1 cellular context compared by ENCODE assay signal in genomic region chr2:234550511-234551107, GRCh38.
TF ChIP-seq lines count a peak whose summit lies in the region.

No MANE protein-coding gene starts in this region.

TF ChIP-seq in HepG2, 621 proteins besides CTCF, POLR2A, EP300 and RAD21 (continued from another document and continues in another):
- TF ChIP-seq, protein P1, sequence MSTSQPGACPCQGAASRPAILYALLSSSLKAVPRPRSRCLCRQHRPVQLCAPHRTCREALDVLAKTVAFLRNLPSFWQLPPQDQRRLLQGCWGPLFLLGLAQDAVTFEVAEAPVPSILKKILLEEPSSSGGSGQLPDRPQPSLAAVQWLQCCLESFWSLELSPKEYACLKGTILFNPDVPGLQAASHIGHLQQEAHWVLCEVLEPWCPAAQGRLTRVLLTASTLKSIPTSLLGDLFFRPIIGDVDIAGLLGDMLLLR (CRISPR knock-in tag; IDR thresholded peaks at IDR 0.05) = no peak
- TF ChIP-seq ZNF276 (CRISPR knock-in tag; IDR thresholded peaks at IDR 0.05; ENCODE audit: low read depth) (no peak), CEBPG (CRISPR knock-in tag; IDR thresholded peaks at IDR 0.05) (peak; percentile 43; the same call in 1 of the 2 replicates), ZNF280B (CRISPR knock-in tag; IDR thresholded peaks at IDR 0.05; ENCODE audit: borderline replicate concordance) (no peak), ZNF879 (CRISPR knock-in tag; IDR thresholded peaks at IDR 0.05) (no peak), ERF (CRISPR knock-in tag; IDR thresholded peaks at IDR 0.05) (peak; percentile 74; the same call in 1 of the 2 replicates), TCF7L2 (IDR thresholded peaks at IDR 0.05; ENCODE audit: low read depth, low read length) (no peak), TSC22D2 (CRISPR knock-in tag; IDR thresholded peaks at IDR 0.05; ENCODE audit: borderline replicate concordance) (peak; percentile 94), AHR (CRISPR knock-in tag; IDR thresholded peaks at IDR 0.05) (peak; percentile 79; the same call in 1 of the 2 replicates), SETDB1 (CRISPR knock-in tag; IDR thresholded peaks at IDR 0.05; ENCODE audit: borderline replicate concordance) (no peak), ATF2 (CRISPR knock-in tag; IDR thresholded peaks at IDR 0.05) (no peak), ZBTB20 (CRISPR knock-in tag; IDR thresholded peaks at IDR 0.05; ENCODE audit: borderline replicate concordance, low read depth) (0 out of 2 replicates have a peak, but pooled peaks have one; percentile 72), HOXA7 (CRISPR knock-in tag; IDR thresholded peaks at IDR 0.05) (no peak), ASH2L (IDR thresholded peaks at IDR 0.05; ENCODE audit: insufficient read length, low read depth, low read length) (peak; percentile 48), RXRA (CRISPR knock-in tag; IDR thresholded peaks at IDR 0.05) (0 out of 2 replicates have a peak, but pooled peaks have one; percentile 49), ZNF280D (CRISPR knock-in tag; IDR thresholded peaks at IDR 0.05) (0 out of 2 replicates have a peak, but pooled peaks have one; percentile 38), RCOR2 (CRISPR knock-in tag; IDR thresholded peaks at IDR 0.05) (peak; percentile 57; the same call in 1 of the 2 replicates), THAP11 (CRISPR knock-in tag; IDR thresholded peaks at IDR 0.05) (peak; percentile 44; the same call in 1 of the 2 replicates), KDM5B (CRISPR knock-in tag; IDR thresholded peaks at IDR 0.05; ENCODE audit: borderline replicate concordance) (no peak), CHD2 (IDR thresholded peaks at IDR 0.05; ENCODE audit: low read depth, low read length) (no peak), ZNF232 (CRISPR knock-in tag; IDR thresholded peaks at IDR 0.05; ENCODE audit: borderline replicate concordance) (no peak), CBX2 (IDR thresholded peaks at IDR 0.05; ENCODE audit: low read depth, low read length) (no peak), CBX2 (CRISPR knock-in tag; IDR thresholded peaks at IDR 0.05; ENCODE audit: low read depth) (no peak), ATF4 (CRISPR knock-in tag; IDR thresholded peaks at IDR 0.05) (no peak), ZNF292 (CRISPR knock-in tag; IDR thresholded peaks at IDR 0.05; ENCODE audit: borderline replicate concordance, low read depth) (no peak), KDM3A (CRISPR knock-in tag; IDR thresholded peaks at IDR 0.05; ENCODE audit: low read depth) (peak; percentile 93), TBX2 (CRISPR knock-in tag; IDR thresholded peaks at IDR 0.05; ENCODE audit: borderline replicate concordance) (peak; percentile 54; the same call in 1 of the 2 replicates), ZNF253 (CRISPR knock-in tag; IDR thresholded peaks at IDR 0.05; ENCODE audit: borderline replicate concordance) (no peak), LRRFIP1 (CRISPR knock-in tag; conservative IDR thresholded peaks at IDR 0.05) (no peak), POGK (CRISPR knock-in tag; conservative IDR thresholded peaks at IDR 0.05) (no peak), KAT8 (CRISPR knock-in tag; IDR thresholded peaks at IDR 0.05) (peak; percentile 47; the same call in 1 of the 2 replicates), DDIT3 (CRISPR knock-in tag; IDR thresholded peaks at IDR 0.05) (no peak), ZBTB38 (CRISPR knock-in tag; IDR thresholded peaks at IDR 0.05) (peak; percentile 78; the same call in 1 of the 2 replicates)
- TF ChIP-seq, protein P2, sequence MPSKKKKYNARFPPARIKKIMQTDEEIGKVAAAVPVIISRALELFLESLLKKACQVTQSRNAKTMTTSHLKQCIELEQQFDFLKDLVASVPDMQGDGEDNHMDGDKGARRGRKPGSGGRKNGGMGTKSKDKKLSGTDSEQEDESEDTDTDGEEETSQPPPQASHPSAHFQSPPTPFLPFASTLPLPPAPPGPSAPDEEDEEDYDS (CRISPR knock-in tag; IDR thresholded peaks at IDR 0.05) = peak; percentile 31; the same call in 1 of the 2 replicates
- TF ChIP-seq, protein P3, sequence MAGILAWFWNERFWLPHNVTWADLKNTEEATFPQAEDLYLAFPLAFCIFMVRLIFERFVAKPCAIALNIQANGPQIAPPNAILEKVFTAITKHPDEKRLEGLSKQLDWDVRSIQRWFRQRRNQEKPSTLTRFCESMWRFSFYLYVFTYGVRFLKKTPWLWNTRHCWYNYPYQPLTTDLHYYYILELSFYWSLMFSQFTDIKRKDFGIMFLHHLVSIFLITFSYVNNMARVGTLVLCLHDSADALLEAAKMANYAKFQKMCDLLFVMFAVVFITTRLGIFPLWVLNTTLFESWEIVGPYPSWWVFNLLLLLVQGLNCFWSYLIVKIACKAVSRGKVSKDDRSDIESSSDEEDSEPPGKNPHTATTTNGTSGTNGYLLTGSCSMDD (CRISPR knock-in tag; IDR thresholded peaks at IDR 0.05) = no peak
- TF ChIP-seq, protein P4, sequence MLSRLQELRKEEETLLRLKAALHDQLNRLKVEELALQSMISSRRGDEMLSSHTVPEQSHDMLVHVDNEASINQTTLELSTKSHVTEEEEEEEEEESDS (CRISPR knock-in tag; IDR thresholded peaks at IDR 0.05; ENCODE audit: borderline replicate concordance) = no peak
- TF ChIP-seq, protein P5, sequence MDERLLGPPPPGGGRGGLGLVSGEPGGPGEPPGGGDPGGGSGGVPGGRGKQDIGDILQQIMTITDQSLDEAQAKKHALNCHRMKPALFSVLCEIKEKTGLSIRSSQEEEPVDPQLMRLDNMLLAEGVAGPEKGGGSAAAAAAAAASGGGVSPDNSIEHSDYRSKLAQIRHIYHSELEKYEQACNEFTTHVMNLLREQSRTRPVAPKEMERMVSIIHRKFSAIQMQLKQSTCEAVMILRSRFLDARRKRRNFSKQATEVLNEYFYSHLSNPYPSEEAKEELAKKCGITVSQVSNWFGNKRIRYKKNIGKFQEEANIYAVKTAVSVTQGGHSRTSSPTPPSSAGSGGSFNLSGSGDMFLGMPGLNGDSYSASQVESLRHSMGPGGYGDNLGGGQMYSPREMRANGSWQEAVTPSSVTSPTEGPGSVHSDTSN (CRISPR knock-in tag; IDR thresholded peaks at IDR 0.05) = no peak
